Comparison of ENCODE assay signal across 17 cellular contexts in the genomic region with DNA sequence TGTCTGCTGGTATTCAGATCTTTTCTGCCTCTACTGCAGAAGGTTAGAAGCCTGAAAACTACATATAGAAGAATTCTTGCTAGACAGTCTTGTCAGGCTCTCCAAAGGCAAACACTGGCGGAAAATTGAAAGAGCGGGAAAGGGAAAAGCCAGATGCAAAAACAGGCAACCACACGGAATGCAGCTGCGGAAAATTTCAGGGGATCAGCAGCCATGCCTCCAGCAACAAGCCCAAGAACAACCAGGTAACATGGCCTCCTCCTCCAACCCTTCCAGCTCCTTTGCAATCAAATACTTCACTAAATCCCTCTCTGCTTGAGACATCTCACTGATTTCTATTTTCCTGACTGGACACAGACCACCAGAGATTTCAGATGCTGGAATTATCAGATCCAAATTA. TPM values are rescaled to one million over a fixed set of nuclear protein-coding genes. Genes with fewer than 3 reads are reported as not detected.
DNase-seq lines count a peak whose midpoint lies in the region; ATAC-seq, FAIRE-seq and TF ChIP-seq lines count a peak whose summit lies in the region.
"Had no signal": no experiment of that assay in that cellular context is flagged by ENCODE, and none has a peak within 500 bp of the region (broad histone marks: within the 10 kb centered on the region; RNA-seq: fewer than 3 reads in every experiment).

No MANE protein-coding gene starts in this region.

- intact Hi-C loops in CD4-positive, alpha-beta memory T cell (cut with micrococcal nuclease): no loop called here

- no peak for TF ChIP-seq POLR2A in GM18505 (IDR thresholded peaks at IDR 0.05; ENCODE audit: borderline replicate concordance, extremely low read depth, insufficient read depth, insufficient read length)

- no peaks in the 10 kb centered on the region for H3K9me3 ChIP-seq in CD4-positive, alpha-beta memory T cell (ENCODE audit: control insufficient read depth in 1 of 2, low read length in 2 of 2)
- H3K9me3 ChIP-seq in astrocyte (ENCODE audit: insufficient read depth, low read depth, low read length) (no peaks in the 10 kb centered on the region), neural progenitor cell (ENCODE audit: low read depth) (no peaks in the 10 kb centered on the region)
- H3K9me3 ChIP-seq: esophagus muscularis mucosa, mucosa of descending colon, sigmoid colon, vagina had no signal

- H3K36me3 ChIP-seq in CD4-positive, alpha-beta memory T cell (ENCODE audit: insufficient read depth, low read length): peaks cover under 1% of the 10 kb centered on the region
- no peaks in the 10 kb centered on the region for H3K36me3 ChIP-seq in astrocyte (ENCODE audit: insufficient read depth, low read length)
- H3K36me3 ChIP-seq in neural progenitor cell: no peaks in the 10 kb centered on the region
- H3K36me3 ChIP-seq: cardiac muscle cell, esophagus muscularis mucosa, vagina had no signal

- H2AFZ ChIP-seq in astrocyte (ENCODE audit: low read depth, low read length) (no peak overlapping the region), neural progenitor cell (replicated peaks) (no peak overlapping the region)

- peak overlapping the region in 6 of 7 donors; percentile 10 to 70 (median 48) for H3K27ac Mint-ChIP-seq in CD4-positive, alpha-beta memory T cell
- H3K27ac Mint-ChIP-seq in astrocyte (ENCODE audit: unreplicated experiment) (no peak overlapping the region), neural progenitor cell (no peak overlapping the region)

- no peak for DNase-seq in CD4-positive, alpha-beta memory T cell
- DNase-seq in astrocyte (ENCODE audit: low read depth): no peak
- DNase-seq in neural progenitor cell (ENCODE audit: low spot score): peak; percentile 15
- DNase-seq in urothelium cell line (ENCODE audit: low spot score): no peak
- no peak for DNase-seq in DMS 273 (lab: John Stamatoyannopoulos, UW; ENCODE audit: unreplicated experiment)
- DNase-seq: activated CD4-positive, alpha-beta T cell treated with anti-CD3 and anti-CD28 coated beads, Interleukin-2, amount 10 ng/mL, durations not matched to agents 24 days and 14 days; mucosa of descending colon; NCI-H146; sigmoid colon; stimulated activated naive CD8-positive, alpha-beta T cell treated with anti-CD3 and anti-CD28 coated beads, Interleukin-15, amount 100 ng/mL, for 72 hours had no signal

- no peaks in the 10 kb centered on the region for H3K27me3 Mint-ChIP-seq in CD4-positive, alpha-beta memory T cell
- H3K27me3 Mint-ChIP-seq in astrocyte (ENCODE audit: low read depth, unreplicated experiment) (no peaks in the 10 kb centered on the region), neural progenitor cell (ENCODE audit: insufficient read depth, low read depth) (peaks cover 3% of the 10 kb centered on the region)
- H3K27me3 Mint-ChIP-seq: activated CD4-positive, alpha-beta T cell treated with anti-CD3 and anti-CD28 coated beads, Interleukin-2, amount 10 ng/mL, durations not matched to agents 24 days and 14 days; stimulated activated naive CD8-positive, alpha-beta T cell treated with anti-CD3 and anti-CD28 coated beads, Interleukin-15, amount 100 ng/mL, for 72 hours had no signal

- H3K4me3 Mint-ChIP-seq in CD4-positive, alpha-beta memory T cell: peak overlapping the region in 4 of 8 donors; percentile 6 to 59 (median 30)
- H3K4me3 Mint-ChIP-seq in astrocyte (ENCODE audit: unreplicated experiment) (peak overlapping the region; percentile 30), neural progenitor cell (no peak overlapping the region)
- H3K4me3 Mint-ChIP-seq: activated CD4-positive, alpha-beta T cell treated with anti-CD3 and anti-CD28 coated beads, Interleukin-2, amount 10 ng/mL, durations not matched to agents 24 days and 14 days; stimulated activated naive CD8-positive, alpha-beta T cell treated with anti-CD3 and anti-CD28 coated beads, Interleukin-15, amount 100 ng/mL, for 72 hours had no signal

- no peak overlapping the region for H3K4me2 ChIP-seq in astrocyte (ENCODE audit: low read length)
- H3K4me2 ChIP-seq in neural progenitor cell: peak overlapping the region; percentile 25

- CTCF ChIA-PET in CD4-positive, alpha-beta memory T cell (lab: Charles Lee; ENCODE audit: partially characterized antibody): no interaction called here

- H3K4me3 ChIP-seq in CD4-positive, alpha-beta memory T cell (ENCODE audit: low read length in 2 of 2): no peak overlapping the region
- H3K4me3 ChIP-seq in astrocyte (ENCODE audit: insufficient read depth, low read depth, low read length): no peak overlapping the region
- no peak overlapping the region for H3K4me3 ChIP-seq in neural progenitor cell
- H3K4me3 ChIP-seq: cardiac muscle cell, esophagus muscularis mucosa, mucosa of descending colon, sigmoid colon, vagina had no signal

- H3K4me1 ChIP-seq in CD4-positive, alpha-beta memory T cell (ENCODE audit: insufficient read depth, low read length): peaks cover 74% of the 10 kb centered on the region
- H3K4me1 ChIP-seq in astrocyte (ENCODE audit: insufficient read depth, low read length): peaks cover 11% of the 10 kb centered on the region
- peaks cover 40% of the 10 kb centered on the region for H3K4me1 ChIP-seq in neural progenitor cell

- no peak overlapping the region for H3K27ac ChIP-seq in CD4-positive, alpha-beta memory T cell (ENCODE audit: low read depth, low read length)
- H3K27ac ChIP-seq in astrocyte (ENCODE audit: low read depth, low read length) (no peak overlapping the region), neural progenitor cell (peak overlapping the region; percentile 35)
- H3K27ac ChIP-seq: cardiac muscle cell, esophagus muscularis mucosa, sigmoid colon, vagina had no signal

- POLR2A ChIA-PET in CD4-positive, alpha-beta memory T cell (lab: Charles Lee; ENCODE audit: partially characterized antibody): interaction anchor here (1.6 kb wide), 1 partner anchor 9 kb away, joined by 15 read pairs; a partner anchor contains a TSS

- H4K20me1 ChIP-seq in astrocyte (ENCODE audit: insufficient read depth, low read length) (peaks cover 97% of the 10 kb centered on the region), neural progenitor cell (ENCODE audit: low read depth) (peaks cover 83% of the 10 kb centered on the region)

- ATAC-seq in GM21529 (IDR thresholded peaks at IDR 0.05; ENCODE audit: unreplicated experiment) (peak; percentile 5), GM18505 (IDR thresholded peaks at IDR 0.05; ENCODE audit: unreplicated experiment) (no peak)
- ATAC-seq: mucosa of descending colon; stimulated activated naive CD8-positive, alpha-beta T cell treated with anti-CD3 and anti-CD28 coated beads, Interleukin-15, amount 100 ng/mL, for 72 hours had no signal

- H3K79me2 ChIP-seq in astrocyte (ENCODE audit: insufficient read depth, low read length) (peaks cover 99% of the 10 kb centered on the region), neural progenitor cell (ENCODE audit: low read depth) (peaks cover 100% of the 10 kb centered on the region)

- no peaks in the 10 kb centered on the region for H3K27me3 ChIP-seq in CD4-positive, alpha-beta memory T cell (ENCODE audit: insufficient read depth, low read length)
- H3K27me3 ChIP-seq in astrocyte (ENCODE audit: insufficient read depth, low read length) (no peaks in the 10 kb centered on the region), neural progenitor cell (no peaks in the 10 kb centered on the region)
- H3K27me3 ChIP-seq: cardiac muscle cell, esophagus muscularis mucosa, sigmoid colon, vagina had no signal

- H3K9ac ChIP-seq in astrocyte (ENCODE audit: low read length) (no peak overlapping the region), neural progenitor cell (no peak overlapping the region)

- H3K4me1 Mint-ChIP-seq in CD4-positive, alpha-beta memory T cell: peaks cover 48 to 86% (median 71%) of the 10 kb centered on the region in 4 donors
- H3K4me1 Mint-ChIP-seq in astrocyte (ENCODE audit: low read depth, unreplicated experiment) (peaks cover 60% of the 10 kb centered on the region), neural progenitor cell (peaks cover 43% of the 10 kb centered on the region)

- H3F3A ChIP-seq in neural progenitor cell (ENCODE audit: low read depth): peaks cover 26% of the 10 kb centered on the region

- H3K9me3 Mint-ChIP-seq in CD4-positive, alpha-beta memory T cell: no peaks in the 10 kb centered on the region
- H3K9me3 Mint-ChIP-seq in astrocyte (ENCODE audit: unreplicated experiment) (no peaks in the 10 kb centered on the region), neural progenitor cell (no peaks in the 10 kb centered on the region)
- H3K9me3 Mint-ChIP-seq: activated CD4-positive, alpha-beta T cell treated with anti-CD3 and anti-CD28 coated beads, Interleukin-2, amount 10 ng/mL, durations not matched to agents 24 days and 14 days; stimulated activated naive CD8-positive, alpha-beta T cell treated with anti-CD3 and anti-CD28 coated beads, Interleukin-15, amount 100 ng/mL, for 72 hours had no signal

- peaks cover 0 to 9% of the 10 kb centered on the region in 2 donors for H3K36me3 Mint-ChIP-seq in CD4-positive, alpha-beta memory T cell
- H3K36me3 Mint-ChIP-seq in astrocyte (ENCODE audit: low read depth, unreplicated experiment) (peaks cover 4% of the 10 kb centered on the region), neural progenitor cell (peaks cover 7% of the 10 kb centered on the region)

- no peak for TF ChIP-seq CTCF in astrocyte (IDR thresholded peaks at IDR 0.05; ENCODE audit: insufficient read depth, low read depth, low read length)
- no peak for TF ChIP-seq CTCF in neural progenitor cell (IDR thresholded peaks at IDR 0.05)

- no peak for FAIRE-seq in astrocyte (lab: Jason Lieb, UNC)
- FAIRE-seq in urothelium cell line (lab: Jason Lieb, UNC): no peak
- FAIRE-seq: G401.6, HTR-8/SVneo had no signal

RNA-seq across cellular contexts. Expression of a gene that starts 9.6 kb away (rescaled TPM):
- total RNA-seq in CD4-positive, alpha-beta memory T cell: 10 to 100 TPM; 91.8 to 94.1 TPM
- 10 to 100 TPM in 1 of 2 donors, 1 to 10 TPM in 1; 7.0 to 14.5 TPM for polyA plus RNA-seq in CD4-positive, alpha-beta memory T cell
- 65.5 and 79.3 TPM in 2 replicates for total RNA-seq in astrocyte
- 62.3 and 74.1 TPM in 2 replicates for total RNA-seq in neural progenitor cell (ENCODE audit: low replicate concordance)

Comparison
In these comparisons a context has a peak if more than half of its experiments do, and no peak if none do; other contexts are left out.
1. H3K27ac Mint-ChIP-seq: peak in CD4-positive, alpha-beta memory T cell (6 of 7); none in astrocyte (single experiment) and neural progenitor cell (single experiment).